In genomic region chr7:152675761-152676636, GRCh38 we compare ENCODE assay signal across 1 cellular context.
TF ChIP-seq lines count a peak whose summit lies in the region.

Gene XRCC2 (minus strand): TSS chr7:152676141. CDS start chr7:152676079, 62 bp downstream.

TF ChIP-seq in WTC11, 78 proteins besides CTCF, POLR2A, EP300 and RAD21 (continued from another document):
- TF ChIP-seq, protein P1, sequence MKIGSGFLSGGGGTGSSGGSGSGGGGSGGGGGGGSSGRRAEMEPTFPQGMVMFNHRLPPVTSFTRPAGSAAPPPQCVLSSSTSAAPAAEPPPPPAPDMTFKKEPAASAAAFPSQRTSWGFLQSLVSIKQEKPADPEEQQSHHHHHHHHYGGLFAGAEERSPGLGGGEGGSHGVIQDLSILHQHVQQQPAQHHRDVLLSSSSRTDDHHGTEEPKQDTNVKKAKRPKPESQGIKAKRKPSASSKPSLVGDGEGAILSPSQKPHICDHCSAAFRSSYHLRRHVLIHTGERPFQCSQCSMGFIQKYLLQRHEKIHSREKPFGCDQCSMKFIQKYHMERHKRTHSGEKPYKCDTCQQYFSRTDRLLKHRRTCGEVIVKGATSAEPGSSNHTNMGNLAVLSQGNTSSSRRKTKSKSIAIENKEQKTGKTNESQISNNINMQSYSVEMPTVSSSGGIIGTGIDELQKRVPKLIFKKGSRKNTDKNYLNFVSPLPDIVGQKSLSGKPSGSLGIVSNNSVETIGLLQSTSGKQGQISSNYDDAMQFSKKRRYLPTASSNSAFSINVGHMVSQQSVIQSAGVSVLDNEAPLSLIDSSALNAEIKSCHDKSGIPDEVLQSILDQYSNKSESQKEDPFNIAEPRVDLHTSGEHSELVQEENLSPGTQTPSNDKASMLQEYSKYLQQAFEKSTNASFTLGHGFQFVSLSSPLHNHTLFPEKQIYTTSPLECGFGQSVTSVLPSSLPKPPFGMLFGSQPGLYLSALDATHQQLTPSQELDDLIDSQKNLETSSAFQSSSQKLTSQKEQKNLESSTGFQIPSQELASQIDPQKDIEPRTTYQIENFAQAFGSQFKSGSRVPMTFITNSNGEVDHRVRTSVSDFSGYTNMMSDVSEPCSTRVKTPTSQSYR (CRISPR knock-in tag; IDR thresholded peaks at IDR 0.05): no peak
- peak; percentile 42; the same call in 1 of the 2 replicates for TF ChIP-seq ZNF263 (CRISPR knock-in tag; IDR thresholded peaks at IDR 0.05; ENCODE audit: low read depth)
- TF ChIP-seq, protein P2, sequence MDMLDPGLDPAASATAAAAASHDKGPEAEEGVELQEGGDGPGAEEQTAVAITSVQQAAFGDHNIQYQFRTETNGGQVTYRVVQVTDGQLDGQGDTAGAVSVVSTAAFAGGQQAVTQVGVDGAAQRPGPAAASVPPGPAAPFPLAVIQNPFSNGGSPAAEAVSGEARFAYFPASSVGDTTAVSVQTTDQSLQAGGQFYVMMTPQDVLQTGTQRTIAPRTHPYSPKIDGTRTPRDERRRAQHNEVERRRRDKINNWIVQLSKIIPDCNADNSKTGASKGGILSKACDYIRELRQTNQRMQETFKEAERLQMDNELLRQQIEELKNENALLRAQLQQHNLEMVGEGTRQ (CRISPR knock-in tag; IDR thresholded peaks at IDR 0.05): no peak
- TF ChIP-seq FOXP1 (CRISPR knock-in tag; IDR thresholded peaks at IDR 0.05; ENCODE audit: borderline replicate concordance): peak; percentile 79; the same call in 1 of the 2 replicates
- TF ChIP-seq ZNF671 (CRISPR knock-in tag; IDR thresholded peaks at IDR 0.05): no peak
- TF ChIP-seq NFE2L1 (CRISPR knock-in tag; IDR thresholded peaks at IDR 0.05): peak; percentile 69; the same call in 1 of the 2 replicates
- no peak for TF ChIP-seq NR3C1 (CRISPR knock-in tag; conservative IDR thresholded peaks at IDR 0.05; ENCODE audit: low read depth)
- TF ChIP-seq, protein P3, sequence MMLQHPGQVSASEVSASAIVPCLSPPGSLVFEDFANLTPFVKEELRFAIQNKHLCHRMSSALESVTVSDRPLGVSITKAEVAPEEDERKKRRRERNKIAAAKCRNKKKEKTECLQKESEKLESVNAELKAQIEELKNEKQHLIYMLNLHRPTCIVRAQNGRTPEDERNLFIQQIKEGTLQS (CRISPR knock-in tag; conservative IDR thresholded peaks at IDR 0.05): no peak
- TF ChIP-seq MAX (CRISPR knock-in tag; IDR thresholded peaks at IDR 0.05): peak; percentile 78; the same call in 1 of the 2 replicates
- TF ChIP-seq ETV6 (CRISPR knock-in tag; IDR thresholded peaks at IDR 0.05): peak; percentile 88
- 0 out of 2 replicates have a peak, but pooled peaks have one; percentile 55 for TF ChIP-seq ZNF232 (CRISPR knock-in tag; IDR thresholded peaks at IDR 0.05)
- no peak for TF ChIP-seq ERG (CRISPR knock-in tag; IDR thresholded peaks at IDR 0.05)
- 0 out of 2 replicates have a peak, but pooled peaks have one; percentile 38 for TF ChIP-seq HMGXB4 (CRISPR knock-in tag; IDR thresholded peaks at IDR 0.05)
- TF ChIP-seq FOXP4 (CRISPR knock-in tag; IDR thresholded peaks at IDR 0.05): peak; percentile 84
- TF ChIP-seq, protein P4, sequence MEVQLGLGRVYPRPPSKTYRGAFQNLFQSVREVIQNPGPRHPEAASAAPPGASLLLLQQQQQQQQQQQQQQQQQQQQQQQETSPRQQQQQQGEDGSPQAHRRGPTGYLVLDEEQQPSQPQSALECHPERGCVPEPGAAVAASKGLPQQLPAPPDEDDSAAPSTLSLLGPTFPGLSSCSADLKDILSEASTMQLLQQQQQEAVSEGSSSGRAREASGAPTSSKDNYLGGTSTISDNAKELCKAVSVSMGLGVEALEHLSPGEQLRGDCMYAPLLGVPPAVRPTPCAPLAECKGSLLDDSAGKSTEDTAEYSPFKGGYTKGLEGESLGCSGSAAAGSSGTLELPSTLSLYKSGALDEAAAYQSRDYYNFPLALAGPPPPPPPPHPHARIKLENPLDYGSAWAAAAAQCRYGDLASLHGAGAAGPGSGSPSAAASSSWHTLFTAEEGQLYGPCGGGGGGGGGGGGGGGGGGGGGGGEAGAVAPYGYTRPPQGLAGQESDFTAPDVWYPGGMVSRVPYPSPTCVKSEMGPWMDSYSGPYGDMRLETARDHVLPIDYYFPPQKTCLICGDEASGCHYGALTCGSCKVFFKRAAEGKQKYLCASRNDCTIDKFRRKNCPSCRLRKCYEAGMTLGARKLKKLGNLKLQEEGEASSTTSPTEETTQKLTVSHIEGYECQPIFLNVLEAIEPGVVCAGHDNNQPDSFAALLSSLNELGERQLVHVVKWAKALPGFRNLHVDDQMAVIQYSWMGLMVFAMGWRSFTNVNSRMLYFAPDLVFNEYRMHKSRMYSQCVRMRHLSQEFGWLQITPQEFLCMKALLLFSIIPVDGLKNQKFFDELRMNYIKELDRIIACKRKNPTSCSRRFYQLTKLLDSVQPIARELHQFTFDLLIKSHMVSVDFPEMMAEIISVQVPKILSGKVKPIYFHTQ (CRISPR knock-in tag; IDR thresholded peaks at IDR 0.05): no peak
- TF ChIP-seq GABPB1 (CRISPR knock-in tag; IDR thresholded peaks at IDR 0.05): 0 out of 2 replicates have a peak, but pooled peaks have one; percentile 49
- no peak for TF ChIP-seq RORB (CRISPR knock-in tag; IDR thresholded peaks at IDR 0.05)
- TF ChIP-seq ZMAT4 (CRISPR knock-in tag; IDR thresholded peaks at IDR 0.05): no peak
- TF ChIP-seq TEAD1 (CRISPR knock-in tag; IDR thresholded peaks at IDR 0.05): peak; percentile 91
- peak; percentile 99 for TF ChIP-seq ZNF423 (CRISPR knock-in tag; IDR thresholded peaks at IDR 0.05)
- TF ChIP-seq, protein P5, sequence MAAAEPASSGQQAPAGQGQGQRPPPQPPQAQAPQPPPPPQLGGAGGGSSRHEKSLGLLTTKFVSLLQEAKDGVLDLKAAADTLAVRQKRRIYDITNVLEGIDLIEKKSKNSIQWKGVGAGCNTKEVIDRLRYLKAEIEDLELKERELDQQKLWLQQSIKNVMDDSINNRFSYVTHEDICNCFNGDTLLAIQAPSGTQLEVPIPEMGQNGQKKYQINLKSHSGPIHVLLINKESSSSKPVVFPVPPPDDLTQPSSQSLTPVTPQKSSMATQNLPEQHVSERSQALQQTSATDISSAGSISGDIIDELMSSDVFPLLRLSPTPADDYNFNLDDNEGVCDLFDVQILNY (CRISPR knock-in tag; IDR thresholded peaks at IDR 0.05): peak; percentile 99
- TF ChIP-seq CREB1 (CRISPR knock-in tag; IDR thresholded peaks at IDR 0.05): no peak
- no peak for TF ChIP-seq FOXJ3 (CRISPR knock-in tag; IDR thresholded peaks at IDR 0.05; ENCODE audit: borderline replicate concordance)
- TF ChIP-seq JUN (CRISPR knock-in tag; IDR thresholded peaks at IDR 0.05): 0 out of 2 replicates have a peak, but pooled peaks have one; percentile 75
